In genomic region chr7:100130608-100131453, GRCh38 we compare ENCODE assay signal across 1 cellular context.
TF ChIP-seq lines count a peak whose summit lies in the region.

No MANE protein-coding gene starts in this region.

TF ChIP-seq in K562, 482 proteins besides CTCF, POLR2A, EP300 and RAD21 (continued from another document and continues in another):
- TF ChIP-seq, protein P1, sequence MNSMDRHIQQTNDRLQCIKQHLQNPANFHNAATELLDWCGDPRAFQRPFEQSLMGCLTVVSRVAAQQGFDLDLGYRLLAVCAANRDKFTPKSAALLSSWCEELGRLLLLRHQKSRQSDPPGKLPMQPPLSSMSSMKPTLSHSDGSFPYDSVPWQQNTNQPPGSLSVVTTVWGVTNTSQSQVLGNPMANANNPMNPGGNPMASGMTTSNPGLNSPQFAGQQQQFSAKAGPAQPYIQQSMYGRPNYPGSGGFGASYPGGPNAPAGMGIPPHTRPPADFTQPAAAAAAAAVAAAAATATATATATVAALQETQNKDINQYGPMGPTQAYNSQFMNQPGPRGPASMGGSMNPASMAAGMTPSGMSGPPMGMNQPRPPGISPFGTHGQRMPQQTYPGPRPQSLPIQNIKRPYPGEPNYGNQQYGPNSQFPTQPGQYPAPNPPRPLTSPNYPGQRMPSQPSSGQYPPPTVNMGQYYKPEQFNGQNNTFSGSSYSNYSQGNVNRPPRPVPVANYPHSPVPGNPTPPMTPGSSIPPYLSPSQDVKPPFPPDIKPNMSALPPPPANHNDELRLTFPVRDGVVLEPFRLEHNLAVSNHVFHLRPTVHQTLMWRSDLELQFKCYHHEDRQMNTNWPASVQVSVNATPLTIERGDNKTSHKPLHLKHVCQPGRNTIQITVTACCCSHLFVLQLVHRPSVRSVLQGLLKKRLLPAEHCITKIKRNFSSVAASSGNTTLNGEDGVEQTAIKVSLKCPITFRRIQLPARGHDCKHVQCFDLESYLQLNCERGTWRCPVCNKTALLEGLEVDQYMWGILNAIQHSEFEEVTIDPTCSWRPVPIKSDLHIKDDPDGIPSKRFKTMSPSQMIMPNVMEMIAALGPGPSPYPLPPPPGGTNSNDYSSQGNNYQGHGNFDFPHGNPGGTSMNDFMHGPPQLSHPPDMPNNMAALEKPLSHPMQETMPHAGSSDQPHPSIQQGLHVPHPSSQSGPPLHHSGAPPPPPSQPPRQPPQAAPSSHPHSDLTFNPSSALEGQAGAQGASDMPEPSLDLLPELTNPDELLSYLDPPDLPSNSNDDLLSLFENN (IDR thresholded peaks at IDR 0.05; ENCODE audit: low read depth in 2 of 2, low read length in 2 of 2) = no peak
- no peak for TF ChIP-seq CBFB (CRISPR knock-in tag; IDR thresholded peaks at IDR 0.05)
- no peak for TF ChIP-seq MYBL2 (IDR thresholded peaks at IDR 0.05; ENCODE audit: low read depth)
- no peak for TF ChIP-seq MYBL2 (CRISPR knock-in tag; IDR thresholded peaks at IDR 0.05; ENCODE audit: borderline replicate concordance)
- no peak for TF ChIP-seq TBP (optimal IDR thresholded peaks at IDR 0.05; ENCODE audit: low read depth, low read length)
- no peak for TF ChIP-seq ZNF766 (CRISPR knock-in tag; conservative IDR thresholded peaks at IDR 0.05)
- TF ChIP-seq CHAMP1 (IDR thresholded peaks at IDR 0.05) = no peak
- no peak for TF ChIP-seq BRF1 (IDR thresholded peaks at IDR 0.05; ENCODE audit: borderline replicate concordance, extremely low read depth, insufficient read length)
- TF ChIP-seq NFYB (IDR thresholded peaks at IDR 0.05; ENCODE audit: extremely low read depth, insufficient read length) = no peak
- no peak for TF ChIP-seq YY1 (IDR thresholded peaks at IDR 0.05; ENCODE audit: borderline replicate concordance in 1 of 3, control insufficient read depth in 1 of 3, extremely low read depth in 1 of 3, insufficient read depth in 3 of 3, insufficient read length in 1 of 3, insufficient replicate concordance in 2 of 3, low read depth in 1 of 3, low read length in 2 of 3)
- TF ChIP-seq ZEB2 (IDR thresholded peaks at IDR 0.05) = no peak
- TF ChIP-seq BACH1 (tag; IDR thresholded peaks at IDR 0.05) = no peak
- no peak for TF ChIP-seq BCL6 (CRISPR knock-in tag; IDR thresholded peaks at IDR 0.05)
- TF ChIP-seq, protein P2, sequence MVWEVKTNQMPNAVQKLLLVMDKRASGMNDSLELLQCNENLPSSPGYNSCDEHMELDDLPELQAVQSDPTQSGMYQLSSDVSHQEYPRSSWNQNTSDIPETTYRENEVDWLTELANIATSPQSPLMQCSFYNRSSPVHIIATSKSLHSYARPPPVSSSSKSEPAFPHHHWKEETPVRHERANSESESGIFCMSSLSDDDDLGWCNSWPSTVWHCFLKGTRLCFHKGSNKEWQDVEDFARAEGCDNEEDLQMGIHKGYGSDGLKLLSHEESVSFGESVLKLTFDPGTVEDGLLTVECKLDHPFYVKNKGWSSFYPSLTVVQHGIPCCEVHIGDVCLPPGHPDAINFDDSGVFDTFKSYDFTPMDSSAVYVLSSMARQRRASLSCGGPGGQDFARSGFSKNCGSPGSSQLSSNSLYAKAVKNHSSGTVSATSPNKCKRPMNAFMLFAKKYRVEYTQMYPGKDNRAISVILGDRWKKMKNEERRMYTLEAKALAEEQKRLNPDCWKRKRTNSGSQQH (CRISPR knock-in tag; IDR thresholded peaks at IDR 0.05) = no peak
- no peak for TF ChIP-seq TARDBP (IDR thresholded peaks at IDR 0.05)
- TF ChIP-seq CBX3 (IDR thresholded peaks at IDR 0.05; ENCODE audit: borderline replicate concordance in 1 of 2, low read length in 2 of 2) = no peak
- no peak for TF ChIP-seq ZNF133 (CRISPR knock-in tag; IDR thresholded peaks at IDR 0.05)
- TF ChIP-seq, protein P3, sequence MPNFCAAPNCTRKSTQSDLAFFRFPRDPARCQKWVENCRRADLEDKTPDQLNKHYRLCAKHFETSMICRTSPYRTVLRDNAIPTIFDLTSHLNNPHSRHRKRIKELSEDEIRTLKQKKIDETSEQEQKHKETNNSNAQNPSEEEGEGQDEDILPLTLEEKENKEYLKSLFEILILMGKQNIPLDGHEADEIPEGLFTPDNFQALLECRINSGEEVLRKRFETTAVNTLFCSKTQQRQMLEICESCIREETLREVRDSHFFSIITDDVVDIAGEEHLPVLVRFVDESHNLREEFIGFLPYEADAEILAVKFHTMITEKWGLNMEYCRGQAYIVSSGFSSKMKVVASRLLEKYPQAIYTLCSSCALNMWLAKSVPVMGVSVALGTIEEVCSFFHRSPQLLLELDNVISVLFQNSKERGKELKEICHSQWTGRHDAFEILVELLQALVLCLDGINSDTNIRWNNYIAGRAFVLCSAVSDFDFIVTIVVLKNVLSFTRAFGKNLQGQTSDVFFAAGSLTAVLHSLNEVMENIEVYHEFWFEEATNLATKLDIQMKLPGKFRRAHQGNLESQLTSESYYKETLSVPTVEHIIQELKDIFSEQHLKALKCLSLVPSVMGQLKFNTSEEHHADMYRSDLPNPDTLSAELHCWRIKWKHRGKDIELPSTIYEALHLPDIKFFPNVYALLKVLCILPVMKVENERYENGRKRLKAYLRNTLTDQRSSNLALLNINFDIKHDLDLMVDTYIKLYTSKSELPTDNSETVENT (CRISPR knock-in tag; IDR thresholded peaks at IDR 0.05) = no peak
- TF ChIP-seq E2F8 (IDR thresholded peaks at IDR 0.05; ENCODE audit: low read depth, partially characterized antibody) = peak; percentile 45
- no peak for TF ChIP-seq NR2F6 (CRISPR knock-in tag; IDR thresholded peaks at IDR 0.05)
- TF ChIP-seq ZNF316 (IDR thresholded peaks at IDR 0.05) = no peak
- TF ChIP-seq ZKSCAN1 (IDR thresholded peaks at IDR 0.05; ENCODE audit: low read depth, low read length) = 0 out of 2 replicates have a peak, but pooled peaks have one; percentile 3
- peak; percentile 90 for TF ChIP-seq TFAP4 (CRISPR knock-in tag; IDR thresholded peaks at IDR 0.05; ENCODE audit: borderline replicate concordance)
- TF ChIP-seq CBX8 (IDR thresholded peaks at IDR 0.05; ENCODE audit: borderline replicate concordance, extremely low read depth, low read depth, low read length, poor library complexity, severe bottlenecking) = no peak
- TF ChIP-seq LCOR (CRISPR knock-in tag; IDR thresholded peaks at IDR 0.05) = no peak
- no peak for TF ChIP-seq HMGXB4 (CRISPR knock-in tag; IDR thresholded peaks at IDR 0.05)
- no peak for TF ChIP-seq COPS2 (conservative IDR thresholded peaks at IDR 0.05)
- no peak for TF ChIP-seq HES1 (IDR thresholded peaks at IDR 0.05; ENCODE audit: low read depth)
- TF ChIP-seq TCF7 (IDR thresholded peaks at IDR 0.05; ENCODE audit: borderline replicate concordance) = no peak
- TF ChIP-seq USF2 (CRISPR knock-in tag; IDR thresholded peaks at IDR 0.05) = peak; percentile 46; the same call in 1 of the 2 replicates
- no peak for TF ChIP-seq HDAC6 (IDR thresholded peaks at IDR 0.05; ENCODE audit: low read depth, low read length)
- no peak for TF ChIP-seq THAP7 (CRISPR knock-in tag; IDR thresholded peaks at IDR 0.05)
- TF ChIP-seq, protein P4, sequence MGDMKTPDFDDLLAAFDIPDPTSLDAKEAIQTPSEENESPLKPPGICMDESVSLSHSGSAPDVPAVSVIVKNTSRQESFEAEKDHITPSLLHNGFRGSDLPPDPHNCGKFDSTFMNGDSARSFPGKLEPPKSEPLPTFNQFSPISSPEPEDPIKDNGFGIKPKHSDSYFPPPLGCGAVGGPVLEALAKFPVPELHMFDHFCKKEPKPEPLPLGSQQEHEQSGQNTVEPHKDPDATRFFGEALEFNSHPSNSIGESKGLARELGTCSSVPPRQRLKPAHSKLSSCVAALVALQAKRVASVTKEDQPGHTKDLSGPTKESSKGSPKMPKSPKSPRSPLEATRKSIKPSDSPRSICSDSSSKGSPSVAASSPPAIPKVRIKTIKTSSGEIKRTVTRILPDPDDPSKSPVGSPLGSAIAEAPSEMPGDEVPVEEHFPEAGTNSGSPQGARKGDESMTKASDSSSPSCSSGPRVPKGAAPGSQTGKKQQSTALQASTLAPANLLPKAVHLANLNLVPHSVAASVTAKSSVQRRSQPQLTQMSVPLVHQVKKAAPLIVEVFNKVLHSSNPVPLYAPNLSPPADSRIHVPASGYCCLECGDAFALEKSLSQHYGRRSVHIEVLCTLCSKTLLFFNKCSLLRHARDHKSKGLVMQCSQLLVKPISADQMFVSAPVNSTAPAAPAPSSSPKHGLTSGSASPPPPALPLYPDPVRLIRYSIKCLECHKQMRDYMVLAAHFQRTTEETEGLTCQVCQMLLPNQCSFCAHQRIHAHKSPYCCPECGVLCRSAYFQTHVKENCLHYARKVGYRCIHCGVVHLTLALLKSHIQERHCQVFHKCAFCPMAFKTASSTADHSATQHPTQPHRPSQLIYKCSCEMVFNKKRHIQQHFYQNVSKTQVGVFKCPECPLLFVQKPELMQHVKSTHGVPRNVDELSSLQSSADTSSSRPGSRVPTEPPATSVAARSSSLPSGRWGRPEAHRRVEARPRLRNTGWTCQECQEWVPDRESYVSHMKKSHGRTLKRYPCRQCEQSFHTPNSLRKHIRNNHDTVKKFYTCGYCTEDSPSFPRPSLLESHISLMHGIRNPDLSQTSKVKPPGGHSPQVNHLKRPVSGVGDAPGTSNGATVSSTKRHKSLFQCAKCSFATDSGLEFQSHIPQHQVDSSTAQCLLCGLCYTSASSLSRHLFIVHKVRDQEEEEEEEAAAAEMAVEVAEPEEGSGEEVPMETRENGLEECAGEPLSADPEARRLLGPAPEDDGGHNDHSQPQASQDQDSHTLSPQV (IDR thresholded peaks at IDR 0.05) = no peak
